Comparison of ENCODE assay signal across 1 cellular context in genomic region chr17:30104575-30105339, GRCh38.
A peak's percentile ranks its signal among the peaks of the same experiment; 100 is the strongest.
TF ChIP-seq lines count a peak whose summit lies in the region.

No MANE protein-coding gene starts in this region.

TF ChIP-seq in HepG2, 621 proteins besides CTCF, POLR2A, EP300 and RAD21 (continued from another document):
- TF ChIP-seq LCORL (IDR thresholded peaks at IDR 0.05) (no peak), LCORL (CRISPR knock-in tag; IDR thresholded peaks at IDR 0.05) (peak; percentile 73), ZNF652 (CRISPR knock-in tag; IDR thresholded peaks at IDR 0.05; ENCODE audit: borderline replicate concordance, low read depth) (peak; percentile 44; the same call in 1 of the 2 replicates), ATRX (CRISPR knock-in tag; IDR thresholded peaks at IDR 0.05; ENCODE audit: borderline replicate concordance) (no peak), KLF11 (CRISPR knock-in tag; IDR thresholded peaks at IDR 0.05) (no peak), SOX6 (IDR thresholded peaks at IDR 0.05) (no peak), SOX6 (CRISPR knock-in tag; IDR thresholded peaks at IDR 0.05) (peak; percentile 94), ZNF574 (CRISPR knock-in tag; IDR thresholded peaks at IDR 0.05) (peak; percentile 71), GABPA (IDR thresholded peaks at IDR 0.05; ENCODE audit: low read depth, low read length) (no peak), GABPA (CRISPR knock-in tag; IDR thresholded peaks at IDR 0.05; ENCODE audit: low read depth) (peak; percentile 51; the same call in 1 of the 2 replicates), HES4 (CRISPR knock-in tag; IDR thresholded peaks at IDR 0.05; ENCODE audit: borderline replicate concordance) (no peak), ZXDC (CRISPR knock-in tag; IDR thresholded peaks at IDR 0.05) (no peak), GATAD1 (CRISPR knock-in tag; IDR thresholded peaks at IDR 0.05) (peak; percentile 19; the same call in 1 of the 2 replicates), YEATS2 (CRISPR knock-in tag; IDR thresholded peaks at IDR 0.05; ENCODE audit: borderline replicate concordance) (peak; percentile 35; the same call in 1 of the 2 replicates), GABPB1 (CRISPR knock-in tag; IDR thresholded peaks at IDR 0.05) (peak; percentile 22; the same call in 1 of the 2 replicates), CHD4 (IDR thresholded peaks at IDR 0.05; ENCODE audit: borderline replicate concordance, low read length) (no peak), MXI1 (IDR thresholded peaks at IDR 0.05; ENCODE audit: borderline replicate concordance, low read depth, low read length) (peak; percentile 69; the same call in 1 of the 3 replicates), SALL1 (CRISPR knock-in tag; IDR thresholded peaks at IDR 0.05) (peak; percentile 72), FOXM1 (CRISPR knock-in tag; IDR thresholded peaks at IDR 0.05) (no peak), NKX3-1 (CRISPR knock-in tag; IDR thresholded peaks at IDR 0.05) (no peak), JUNB (CRISPR knock-in tag; IDR thresholded peaks at IDR 0.05; ENCODE audit: borderline replicate concordance) (no peak), ZNF687 (CRISPR knock-in tag; IDR thresholded peaks at IDR 0.05) (no peak), TEAD3 (CRISPR knock-in tag; optimal IDR thresholded peaks at IDR 0.05; ENCODE audit: borderline replicate concordance) (peak; percentile 17), ZNF598 (CRISPR knock-in tag; IDR thresholded peaks at IDR 0.05; ENCODE audit: borderline replicate concordance) (no peak), E2F5 (CRISPR knock-in tag; conservative IDR thresholded peaks at IDR 0.05) (0 out of 2 replicates have a peak, but pooled peaks have one; percentile 12), YEATS4 (CRISPR knock-in tag; IDR thresholded peaks at IDR 0.05; ENCODE audit: borderline replicate concordance) (peak; percentile 69; the same call in 1 of the 2 replicates), ZNF614 (CRISPR knock-in tag; IDR thresholded peaks at IDR 0.05; ENCODE audit: borderline replicate concordance) (peak; percentile 81; the same call in 1 of the 2 replicates), ZNF557 (CRISPR knock-in tag; IDR thresholded peaks at IDR 0.05) (no peak; the same call in 1 of the 2 replicates), KAT8 (CRISPR knock-in tag; IDR thresholded peaks at IDR 0.05) (peak; percentile 63), HDAC2 (CRISPR knock-in tag; IDR thresholded peaks at IDR 0.05) (peak; percentile 73), ZZZ3 (CRISPR knock-in tag; IDR thresholded peaks at IDR 0.05; ENCODE audit: borderline replicate concordance) (no peak), FUBP1 (CRISPR knock-in tag; IDR thresholded peaks at IDR 0.05; ENCODE audit: borderline replicate concordance) (no peak), ZNF350 (CRISPR knock-in tag; IDR thresholded peaks at IDR 0.05; ENCODE audit: borderline replicate concordance, low read depth) (peak; percentile 74; the same call in 1 of the 2 replicates), ONECUT2 (CRISPR knock-in tag; IDR thresholded peaks at IDR 0.05) (no peak), GATA4 (IDR thresholded peaks at IDR 0.05; ENCODE audit: borderline replicate concordance, low read depth) (no peak), ZNF605 (CRISPR knock-in tag; IDR thresholded peaks at IDR 0.05) (peak; percentile 13; the same call in 1 of the 2 replicates), HCFC1 (IDR thresholded peaks at IDR 0.05; ENCODE audit: low read depth, low read length) (no peak), SMARCE1 (IDR thresholded peaks at IDR 0.05; ENCODE audit: borderline replicate concordance) (no peak), ZFP82 (CRISPR knock-in tag; IDR thresholded peaks at IDR 0.05; ENCODE audit: borderline replicate concordance) (no peak), ZSCAN31 (CRISPR knock-in tag; IDR thresholded peaks at IDR 0.05; ENCODE audit: low read depth) (0 out of 2 replicates have a peak, but pooled peaks have one; percentile 42), ZNF20 (CRISPR knock-in tag; IDR thresholded peaks at IDR 0.05) (no peak), SAP130 (CRISPR knock-in tag; IDR thresholded peaks at IDR 0.05; ENCODE audit: low read depth) (peak; percentile 86), FOXK1 (CRISPR knock-in tag; IDR thresholded peaks at IDR 0.05; ENCODE audit: borderline replicate concordance, low read depth) (peak; percentile 63; the same call in 1 of the 2 replicates), ZC3H13 (CRISPR knock-in tag; IDR thresholded peaks at IDR 0.05) (no peak)
- TF ChIP-seq, protein P1, sequence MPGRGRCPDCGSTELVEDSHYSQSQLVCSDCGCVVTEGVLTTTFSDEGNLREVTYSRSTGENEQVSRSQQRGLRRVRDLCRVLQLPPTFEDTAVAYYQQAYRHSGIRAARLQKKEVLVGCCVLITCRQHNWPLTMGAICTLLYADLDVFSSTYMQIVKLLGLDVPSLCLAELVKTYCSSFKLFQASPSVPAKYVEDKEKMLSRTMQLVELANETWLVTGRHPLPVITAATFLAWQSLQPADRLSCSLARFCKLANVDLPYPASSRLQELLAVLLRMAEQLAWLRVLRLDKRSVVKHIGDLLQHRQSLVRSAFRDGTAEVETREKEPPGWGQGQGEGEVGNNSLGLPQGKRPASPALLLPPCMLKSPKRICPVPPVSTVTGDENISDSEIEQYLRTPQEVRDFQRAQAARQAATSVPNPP (CRISPR knock-in tag; IDR thresholded peaks at IDR 0.05): no peak
- TF ChIP-seq, protein P2, sequence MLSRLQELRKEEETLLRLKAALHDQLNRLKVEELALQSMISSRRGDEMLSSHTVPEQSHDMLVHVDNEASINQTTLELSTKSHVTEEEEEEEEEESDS (CRISPR knock-in tag; IDR thresholded peaks at IDR 0.05; ENCODE audit: borderline replicate concordance): no peak
- TF ChIP-seq, protein P3, sequence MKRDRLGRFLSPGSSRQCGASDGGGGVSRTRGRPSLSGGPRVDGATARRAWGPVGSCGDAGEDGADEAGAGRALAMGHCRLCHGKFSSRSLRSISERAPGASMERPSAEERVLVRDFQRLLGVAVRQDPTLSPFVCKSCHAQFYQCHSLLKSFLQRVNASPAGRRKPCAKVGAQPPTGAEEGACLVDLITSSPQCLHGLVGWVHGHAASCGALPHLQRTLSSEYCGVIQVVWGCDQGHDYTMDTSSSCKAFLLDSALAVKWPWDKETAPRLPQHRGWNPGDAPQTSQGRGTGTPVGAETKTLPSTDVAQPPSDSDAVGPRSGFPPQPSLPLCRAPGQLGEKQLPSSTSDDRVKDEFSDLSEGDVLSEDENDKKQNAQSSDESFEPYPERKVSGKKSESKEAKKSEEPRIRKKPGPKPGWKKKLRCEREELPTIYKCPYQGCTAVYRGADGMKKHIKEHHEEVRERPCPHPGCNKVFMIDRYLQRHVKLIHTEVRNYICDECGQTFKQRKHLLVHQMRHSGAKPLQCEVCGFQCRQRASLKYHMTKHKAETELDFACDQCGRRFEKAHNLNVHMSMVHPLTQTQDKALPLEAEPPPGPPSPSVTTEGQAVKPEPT (CRISPR knock-in tag; IDR thresholded peaks at IDR 0.05; ENCODE audit: low read depth): 0 out of 2 replicates have a peak, but pooled peaks have one; percentile 53
- TF ChIP-seq, protein P4, sequence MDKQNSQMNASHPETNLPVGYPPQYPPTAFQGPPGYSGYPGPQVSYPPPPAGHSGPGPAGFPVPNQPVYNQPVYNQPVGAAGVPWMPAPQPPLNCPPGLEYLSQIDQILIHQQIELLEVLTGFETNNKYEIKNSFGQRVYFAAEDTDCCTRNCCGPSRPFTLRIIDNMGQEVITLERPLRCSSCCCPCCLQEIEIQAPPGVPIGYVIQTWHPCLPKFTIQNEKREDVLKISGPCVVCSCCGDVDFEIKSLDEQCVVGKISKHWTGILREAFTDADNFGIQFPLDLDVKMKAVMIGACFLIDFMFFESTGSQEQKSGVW (CRISPR knock-in tag; IDR thresholded peaks at IDR 0.05; ENCODE audit: borderline replicate concordance): no peak
